ENCODE assay signal across 8 cellular contexts in genomic region chr2:38076710-38077430, GRCh38.
A peak's percentile ranks its signal among the peaks of the same experiment; 100 is the strongest.
DNase-seq lines count a peak whose midpoint lies in the region; ATAC-seq, FAIRE-seq and TF ChIP-seq lines count a peak whose summit lies in the region.

No MANE protein-coding gene starts in this region.

- TF ChIP-seq CTCF in D721Med (IDR thresholded peaks at IDR 0.05; ENCODE audit: insufficient read depth, missing control alignments) (peak; percentile 20), cardiac fibroblast (IDR thresholded peaks at IDR 0.05; ENCODE audit: low read depth, low read length) (no peak)

- no peak for FAIRE-seq in D721Med (lab: Jason Lieb, UNC)

- no peaks in the 10 kb centered on the region for H3K36me3 ChIP-seq in HUES48 (ENCODE audit: control insufficient read depth, insufficient read depth, low read length)

- ATAC-seq in GM21367 (IDR thresholded peaks at IDR 0.05; ENCODE audit: unreplicated experiment) (peak; percentile 56), SK-N-SH treated with all-trans-retinoic acid at 6 μM for 48 hours (peak; percentile 84)

- DNase-seq in D721Med (ENCODE audit: insufficient read length, low spot score) (peak; percentile 64), cardiac fibroblast (ENCODE audit: low read depth in 2 of 2) (peak; percentile 89 to 90), left kidney (ENCODE audit: low read depth, low spot score) (peak; percentile 91), superior temporal gyrus (ENCODE audit: extremely low spot score) (no peak)
- DNase-seq in stimulated activated CD4-positive, alpha-beta T cell treated with anti-CD3 and anti-CD28 coated beads, Interleukin-4, amount 100 ng/mL, for 1 hour = peak; percentile 71

- H3K9me3 ChIP-seq in HUES48 (ENCODE audit: control insufficient read depth, insufficient read depth, low read length) = no peaks in the 10 kb centered on the region

- peaks cover 51% of the 10 kb centered on the region for H3K27me3 ChIP-seq in HUES48 (ENCODE audit: control insufficient read depth, insufficient read depth, low read length)

- H3K4me3 ChIP-seq in HUES48 (ENCODE audit: low read depth, low read length) (peak overlapping the region; percentile 56), cardiac fibroblast (replicated peaks in 1 of 2; ENCODE audit: low read depth in 2 of 2, low read length in 2 of 2) (peak overlapping the region; percentile 47 to 55)

- H3K4me1 ChIP-seq in HUES48 (ENCODE audit: control insufficient read depth, insufficient read depth, low read length) = peaks cover 44% of the 10 kb centered on the region

- H3K27ac ChIP-seq in HUES48 (ENCODE audit: low read depth, low read length) = peak overlapping the region; percentile 87

- peak overlapping the region; percentile 51 for H3K9ac ChIP-seq in HUES48 (ENCODE audit: low read depth, low read length)

TF ChIP-seq in SK-N-SH treated with all-trans-retinoic acid at 6 μM for 48 hours, 23 proteins besides CTCF, POLR2A, EP300 and RAD21:
- TF ChIP-seq GLIS3 (CRISPR knock-in tag; IDR thresholded peaks at IDR 0.05) = no peak
- no peak for TF ChIP-seq TOX (CRISPR knock-in tag; IDR thresholded peaks at IDR 0.05; ENCODE audit: borderline replicate concordance)
- TF ChIP-seq, protein P1, sequence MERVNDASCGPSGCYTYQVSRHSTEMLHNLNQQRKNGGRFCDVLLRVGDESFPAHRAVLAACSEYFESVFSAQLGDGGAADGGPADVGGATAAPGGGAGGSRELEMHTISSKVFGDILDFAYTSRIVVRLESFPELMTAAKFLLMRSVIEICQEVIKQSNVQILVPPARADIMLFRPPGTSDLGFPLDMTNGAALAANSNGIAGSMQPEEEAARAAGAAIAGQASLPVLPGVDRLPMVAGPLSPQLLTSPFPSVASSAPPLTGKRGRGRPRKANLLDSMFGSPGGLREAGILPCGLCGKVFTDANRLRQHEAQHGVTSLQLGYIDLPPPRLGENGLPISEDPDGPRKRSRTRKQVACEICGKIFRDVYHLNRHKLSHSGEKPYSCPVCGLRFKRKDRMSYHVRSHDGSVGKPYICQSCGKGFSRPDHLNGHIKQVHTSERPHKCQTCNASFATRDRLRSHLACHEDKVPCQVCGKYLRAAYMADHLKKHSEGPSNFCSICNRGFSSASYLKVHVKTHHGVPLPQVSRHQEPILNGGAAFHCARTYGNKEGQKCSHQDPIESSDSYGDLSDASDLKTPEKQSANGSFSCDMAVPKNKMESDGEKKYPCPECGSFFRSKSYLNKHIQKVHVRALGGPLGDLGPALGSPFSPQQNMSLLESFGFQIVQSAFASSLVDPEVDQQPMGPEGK (CRISPR knock-in tag; IDR thresholded peaks at IDR 0.05; ENCODE audit: borderline replicate concordance) = 0 out of 2 replicates have a peak, but pooled peaks have one; percentile 39
- 0 out of 2 replicates have a peak, but pooled peaks have one; percentile 32 for TF ChIP-seq TCF4 (CRISPR knock-in tag; IDR thresholded peaks at IDR 0.05; ENCODE audit: borderline replicate concordance)
- TF ChIP-seq TSHZ2 (CRISPR knock-in tag; IDR thresholded peaks at IDR 0.05) = 0 out of 2 replicates have a peak, but pooled peaks have one; percentile 52
- no peak for TF ChIP-seq ESRRG (CRISPR knock-in tag; IDR thresholded peaks at IDR 0.05)
- no peak for TF ChIP-seq CSDC2 (CRISPR knock-in tag; IDR thresholded peaks at IDR 0.05)
